Comparison of ENCODE assay signal across 8 cellular contexts in genomic region chr19:14571695-14572490, GRCh38. TPM values are rescaled to one million over a fixed set of nuclear protein-coding genes. Genes with fewer than 3 reads are reported as not detected.
DNase-seq lines count a peak whose midpoint lies in the region; ATAC-seq and TF ChIP-seq lines count a peak whose summit lies in the region.

Gene NDUFB7, minus strand, starts transcription at chr19:14572066. Its CDS starts 66 bp downstream, at chr19:14572000.

- H3K4me3 Mint-ChIP-seq in activated CD4-positive, alpha-beta T cell treated with anti-CD3 and anti-CD28 coated beads, Interleukin-2, amount 10 ng/mL, durations not matched to agents 7 days and 5 days, result peak within 1 kb of the TSS; percentile 94

- H3K4me1 Mint-ChIP-seq in activated CD4-positive, alpha-beta T cell treated with anti-CD3 and anti-CD28 coated beads, Interleukin-2, amount 10 ng/mL, durations not matched to agents 7 days and 5 days, result peaks cover 41% of the 10 kb centered on the region

- peak within 1 kb of the TSS; percentile 92 for H3K27ac Mint-ChIP-seq in activated CD4-positive, alpha-beta T cell treated with anti-CD3 and anti-CD28 coated beads, Interleukin-2, amount 10 ng/mL, durations not matched to agents 7 days and 5 days

- peak; percentile 67 for DNase-seq in NCI-H526 treated with DMSO at 0.1 percent for 48 hours (lab: John Stamatoyannopoulos, UW)
- DNase-seq in activated CD4-positive, alpha-beta T cell treated with anti-CD3 and anti-CD28 coated beads, Interleukin-2, amount 10 ng/mL, durations not matched to agents 7 days and 5 days, result peak; percentile 92
- DNase-seq in cortex of kidney (lab: John Stamatoyannopoulos, UW), result peak; percentile 50
- peak; percentile 90 for DNase-seq in left lobe of liver (ENCODE audit: low spot score)
- peak; percentile 87 for DNase-seq in stimulated activated CD4-positive, alpha-beta T cell treated with anti-CD3 and anti-CD28 coated beads, Interleukin-2, amount 100 ng/mL, for 4 hours (ENCODE audit: low read depth)

- ATAC-seq in GM19328 (IDR thresholded peaks at IDR 0.05; ENCODE audit: unreplicated experiment), result peak; percentile 83
- peak; percentile 65 for ATAC-seq in HG03520 (IDR thresholded peaks at IDR 0.05; ENCODE audit: unreplicated experiment)
- peak; percentile 97 for ATAC-seq in left lobe of liver

- peak within 1 kb of the TSS; percentile 95 for H3K27ac ChIP-seq in C4-2B

- CTCF ChIA-PET in activated CD4-positive, alpha-beta T cell treated with anti-CD3 and anti-CD28 coated beads, Interleukin-2, amount 10 ng/mL, durations not matched to agents 7 days and 5 days (lab: Charles Lee), result interaction anchor here (0.6 to 5.7 kb wide), 10 partner anchors 8 to 1699 kb away, joined by 3 to 100 read pairs (median 5); partner anchors contain the start of genes DNAJB1 and ZNF333

- POLR2A ChIA-PET in activated CD4-positive, alpha-beta T cell treated with anti-CD3 and anti-CD28 coated beads, Interleukin-2, amount 10 ng/mL, durations not matched to agents 7 days and 5 days (lab: Charles Lee), result interaction anchor here (0.6 kb wide), 1 partner anchor 12 kb away, joined by 3 read pairs; no protein-coding TSS in a partner anchor

- H3K9me3 Mint-ChIP-seq in activated CD4-positive, alpha-beta T cell treated with anti-CD3 and anti-CD28 coated beads, Interleukin-2, amount 10 ng/mL, durations not matched to agents 7 days and 5 days, result no peaks in the 10 kb centered on the region

- H3K27me3 Mint-ChIP-seq in activated CD4-positive, alpha-beta T cell treated with anti-CD3 and anti-CD28 coated beads, Interleukin-2, amount 10 ng/mL, durations not matched to agents 7 days and 5 days, result no peaks in the 10 kb centered on the region

- H3K36me3 Mint-ChIP-seq in activated CD4-positive, alpha-beta T cell treated with anti-CD3 and anti-CD28 coated beads, Interleukin-2, amount 10 ng/mL, durations not matched to agents 7 days and 5 days (ENCODE audit: low read depth), result peaks cover 6% of the 10 kb centered on the region

- TF ChIP-seq CTCF in C4-2B (conservative IDR thresholded peaks at IDR 0.05), result peak; percentile 98

RNA-seq across cellular contexts. Expression of gene NDUFB7, which starts in this region (rescaled TPM):
- total RNA-seq in activated CD4-positive, alpha-beta T cell treated with anti-CD3 and anti-CD28 coated beads, Interleukin-2, amount 10 ng/mL, durations not matched to agents 7 days and 5 days, result 100 to 1,000 TPM; 121 to 123 TPM
- total RNA-seq in left lobe of liver, result 134 TPM

Comparison
In these comparisons a context has a peak if more than half of its experiments do, and no peak if none do; other contexts are left out.
1. Peak in every context shown above with its lines: DNase-seq, ATAC-seq and H3K27ac ChIP-seq.